Comparison of ENCODE assay signal across 12 cellular contexts in the genomic region with DNA sequence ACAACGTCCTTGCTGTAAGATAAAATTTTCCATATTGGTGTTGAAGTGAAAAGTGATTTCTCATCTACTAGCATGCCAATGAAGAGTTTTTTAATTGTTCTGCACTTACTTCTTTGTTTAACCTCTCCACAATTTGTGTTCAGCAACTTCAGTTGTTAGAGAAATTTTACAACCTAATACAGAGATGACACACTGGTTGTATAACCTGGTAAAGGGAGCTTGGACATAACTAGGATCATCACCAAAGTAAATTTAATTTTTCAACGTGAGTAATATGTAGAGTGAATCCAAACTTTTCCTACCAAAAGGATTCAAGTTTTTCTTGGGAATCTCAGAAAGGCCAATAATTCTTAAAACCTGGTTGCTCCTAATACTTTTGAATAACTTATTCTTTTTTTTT. TPM values are rescaled to one million over a fixed set of nuclear protein-coding genes. Genes with fewer than 3 reads are reported as not detected.
"Had no signal": no experiment of that assay in that cellular context is flagged by ENCODE, and none has a peak within 500 bp of the region (broad histone marks: within the 10 kb centered on the region; RNA-seq: fewer than 3 reads in every experiment).

No MANE protein-coding gene starts in this region.

- H2AFZ ChIP-seq: GM23248, GM23338 had no signal

- DNase-seq: GM23248, GOT3, H7, H9, HCEC 1CT, HFFc6 had no signal

- H3K4me2 ChIP-seq: GM23338 had no signal

- H3K4me3 ChIP-seq: GM23248, GM23338, HAP-1 had no signal

- H3K4me3 Mint-ChIP-seq: GM23338, H9, HFFc6 had no signal

- ATAC-seq: GM23338, HCT116 had no signal

- H3K36me3 ChIP-seq: HAP-1 had no signal

- H3K4me1 ChIP-seq: HAP-1 had no signal

- H3K27ac ChIP-seq: GM23248 had no signal

- H3K27ac Mint-ChIP-seq: GM23338, H9, HFFc6 had no signal

- H3K4me1 Mint-ChIP-seq: GM23338, H9 had no signal

- H3K9me3 ChIP-seq: HAP-1 had no signal

- FAIRE-seq: H1, H54 had no signal

- H3K9ac ChIP-seq: GM23248 had no signal

RNA-seq across cellular contexts. Expression of gene TAS2R43, which starts 13.4 kb away (rescaled TPM):
- total RNA-seq: GM23248, H1, H4, H7, HFFc6 had no signal
- polyA plus RNA-seq: GM23248, GM23338 had no signal

RNA-seq across cellular contexts. Expression of gene TAS2R30, which starts 28.9 kb away (rescaled TPM):
- polyA plus RNA-seq: GM23248 had no signal

RNA-seq across cellular contexts. Expression of gene TAS2R46, which starts 43.5 kb away (rescaled TPM):
- total RNA-seq: GM23248, H1 had no signal
- polyA plus RNA-seq: GM23248 had no signal
